Comparison of ENCODE assay signal across 29 cellular contexts in the genomic region with DNA sequence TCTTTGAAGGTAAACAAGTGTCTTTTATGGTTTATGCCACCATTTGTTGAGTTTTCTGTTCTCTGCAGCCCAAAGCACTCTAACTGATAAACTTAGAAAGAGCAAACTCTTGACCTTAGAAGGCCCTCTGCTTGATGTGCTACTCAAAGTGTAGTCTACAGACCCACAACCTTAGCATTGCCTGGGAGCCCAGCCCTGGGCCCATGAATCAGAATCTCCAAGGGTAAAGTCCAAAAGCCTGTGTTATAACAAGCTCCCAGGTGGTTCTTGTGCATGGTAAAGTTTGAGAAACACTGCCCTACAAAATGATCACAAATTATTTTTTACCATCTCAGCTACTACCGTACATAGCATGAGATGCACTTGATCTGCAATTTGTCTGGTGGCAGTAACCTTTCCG. TPM values are rescaled to one million over a fixed set of nuclear protein-coding genes. Genes with fewer than 3 reads are reported as not detected.
A peak's percentile ranks its signal among the peaks of the same experiment; 100 is the strongest.
DNase-seq lines count a peak whose midpoint lies in the region; ATAC-seq, FAIRE-seq and TF ChIP-seq lines count a peak whose summit lies in the region.
"Had no signal": no experiment of that assay in that cellular context is flagged by ENCODE, and none has a peak within 500 bp of the region (broad histone marks: within the 10 kb centered on the region; RNA-seq: fewer than 3 reads in every experiment).

No MANE protein-coding gene starts in this region.

- no peak overlapping the region for H2AFZ ChIP-seq in HepG2 (ENCODE audit: low read length)

- ATAC-seq in HepG2 (no peak), right lobe of liver (no peak), mucosa of descending colon (peak; percentile 53)
- ATAC-seq: GM12878 had no signal

- no peak overlapping the region for H3K4me3 Mint-ChIP-seq in progenitor cell of endocrine pancreas (ENCODE audit: low read depth)
- H3K4me3 Mint-ChIP-seq: CD14-positive monocyte; CD4-positive, alpha-beta memory T cell; CD4-positive, CD25-positive, alpha-beta regulatory T cell; CD8-positive, alpha-beta memory T cell had no signal

- H3K27me3 ChIP-seq in HepG2 (ENCODE audit: control insufficient read depth in 1 of 2, insufficient read depth in 2 of 2, low read length in 2 of 2) = no peaks in the 10 kb centered on the region; a peak in 1 of 5 replicates
- H3K27me3 ChIP-seq in right lobe of liver = no peaks in the 10 kb centered on the region

- peaks cover 63% of the 10 kb centered on the region for H3K4me1 ChIP-seq in HepG2 (ENCODE audit: insufficient read depth, low read length)
- peaks cover 0 to 6% (median 0%) of the 10 kb centered on the region in 4 donors for H3K4me1 ChIP-seq in right lobe of liver
- no peaks in the 10 kb centered on the region for H3K4me1 ChIP-seq in mucosa of descending colon (ENCODE audit: low read depth)
- H3K4me1 ChIP-seq: BE2C had no signal

- H3K36me3 Mint-ChIP-seq in progenitor cell of endocrine pancreas (ENCODE audit: insufficient read depth) = peaks cover 35% of the 10 kb centered on the region
- H3K36me3 Mint-ChIP-seq: CD14-positive monocyte; CD4-positive, alpha-beta memory T cell; CD4-positive, CD25-positive, alpha-beta regulatory T cell; CD8-positive, alpha-beta memory T cell had no signal

- TF ChIP-seq RAD21 in HepG2 (CRISPR knock-in tag; IDR thresholded peaks at IDR 0.05) = no peak

- peaks cover 41% of the 10 kb centered on the region for H3K4me1 Mint-ChIP-seq in progenitor cell of endocrine pancreas (ENCODE audit: low read depth)
- H3K4me1 Mint-ChIP-seq: CD14-positive monocyte had no signal

- H3K27ac ChIP-seq in HepG2 (ENCODE audit: extremely low read length, insufficient read depth, low read length) (no peak overlapping the region), right lobe of liver (no peak overlapping the region)
- H3K27ac ChIP-seq: BLaER1 had no signal

- POLR2A ChIA-PET in HepG2 (lab: Yijun Ruan, JAX) = interaction anchor here (2.2 kb wide), 1 partner anchor 37 kb away, joined by 14 read pairs; no protein-coding TSS in a partner anchor

- H3K4me2 ChIP-seq in HepG2 (ENCODE audit: low read depth, low read length) = no peak overlapping the region
- H3K4me2 ChIP-seq: BLaER1 had no signal

- CTCF ChIA-PET in HepG2 (lab: Yijun Ruan, JAX; ENCODE audit: low intra/inter-chr PET ratio, low total read pairs) = no interaction called here

- in situ Hi-C loops in HepG2 (cut with HindIII; ENCODE audit: extremely low pct_ligation_motif_present, low pct_unique_long_range_greater_than_20kb) = loop anchor here (10.0 kb wide), 1 partner anchor 346 kb away; no protein-coding TSS in a partner anchor

- peaks cover 99% of the 10 kb centered on the region for H3K79me2 ChIP-seq in HepG2 (ENCODE audit: insufficient read depth, low read length)

- intact Hi-C loops in HepG2 (cut with micrococcal nuclease; ENCODE audit: unreplicated experiment) = no loop called here
- intact Hi-C loops in right lobe of liver (cut with DNase I) = no loop called here
- intact Hi-C loops in mucosa of descending colon (cut with DNase I, micrococcal nuclease) = loop anchor here in 1 of 2 donors (5.0 kb wide), 1 partner anchor 349 kb away; no protein-coding TSS in a partner anchor

- TF ChIP-seq CTCF in HepG2 (CRISPR knock-in tag; IDR thresholded peaks at IDR 0.05) = no peak
- TF ChIP-seq CTCF in right lobe of liver (IDR thresholded peaks at IDR 0.05) = no peak
- TF ChIP-seq CTCF in mucosa of descending colon (IDR thresholded peaks at IDR 0.05) = no peak
- TF ChIP-seq CTCF in progenitor cell of endocrine pancreas (IDR thresholded peaks at IDR 0.05; ENCODE audit: unreplicated experiment) = no peak

- H3K27me3 Mint-ChIP-seq in progenitor cell of endocrine pancreas = no peaks in the 10 kb centered on the region

- TF ChIP-seq POLR2A in HepG2 (IDR thresholded peaks at IDR 0.05; ENCODE audit: insufficient read depth in 1 of 2, low read depth in 2 of 2, low read length in 2 of 2) = no peak
- TF ChIP-seq POLR2A in right lobe of liver (IDR thresholded peaks at IDR 0.05) = no peak

- H4K20me1 ChIP-seq in HepG2 (ENCODE audit: insufficient read depth, low read length) = peaks cover 75% of the 10 kb centered on the region
- H4K20me1 ChIP-seq: BLaER1 had no signal

- H3K9me3 Mint-ChIP-seq in progenitor cell of endocrine pancreas (ENCODE audit: low read depth) = peaks cover 4% of the 10 kb centered on the region

- H3K36me3 ChIP-seq in HepG2 (replicated peaks in 1 of 2; ENCODE audit: control insufficient read depth in 1 of 2, insufficient read depth in 2 of 2, low read length in 2 of 2) (peaks cover 13 to 42% of the 10 kb centered on the region in 2 experiments), right lobe of liver (no peaks in the 10 kb centered on the region), mucosa of descending colon (ENCODE audit: low read depth) (no peaks in the 10 kb centered on the region)
- H3K36me3 ChIP-seq: BE2C, BLaER1 had no signal

- 97% methylated on average over 2 of the region's 2 CpGs for WGBS in HepG2 (ENCODE audit: low lambda C conversion rate)
- 92% methylated on average over 2 of the region's 2 CpGs for WGBS in right lobe of liver (ENCODE audit: insufficient coverage, low coverage, low lambda C conversion rate, missing lambda C conversion rate)

- H3K9ac ChIP-seq in HepG2 (ENCODE audit: insufficient read depth, low read depth, low read length) = no peak overlapping the region
- H3K9ac ChIP-seq: BLaER1 had no signal

- FAIRE-seq in HepG2 (lab: Jason Lieb, UNC) = no peak
- FAIRE-seq: A204.1, GM12878, GM12892, GM18507 had no signal

- H3K27ac Mint-ChIP-seq in progenitor cell of endocrine pancreas = no peak overlapping the region
- H3K27ac Mint-ChIP-seq: CD14-positive monocyte; CD4-positive, alpha-beta memory T cell; CD4-positive, CD25-positive, alpha-beta regulatory T cell; CD8-positive, alpha-beta memory T cell had no signal

- H3K9me3 ChIP-seq in HepG2 (ENCODE audit: low read length) = no peaks in the 10 kb centered on the region
- no peaks in the 10 kb centered on the region for H3K9me3 ChIP-seq in right lobe of liver
- H3K9me3 ChIP-seq in mucosa of descending colon = no peaks in the 10 kb centered on the region
- H3K9me3 ChIP-seq: BE2C, BLaER1 had no signal

- BruUV-seq in HepG2 (replicated peaks; lab: Mats Ljungman, UMichigan) = no TSS peak

- DNase-seq in HepG2 (ENCODE audit: low spot score) = no peak
- no peak for DNase-seq in right lobe of liver
- no peak for DNase-seq in mucosa of descending colon
- DNase-seq in activated CD4-positive, alpha-beta T cell treated with anti-CD3 and anti-CD28 coated beads, Interleukin-2, amount 50 U/mL, for 48 hours = no peak
- DNase-seq in progenitor cell of endocrine pancreas (ENCODE audit: low spot score, unreplicated experiment) = no peak
- DNase-seq: 8988T; ACHN; BE2C; C1 segment of cervical spinal cord; CD4-positive, alpha-beta memory T cell; CD4-positive, CD25-positive, alpha-beta regulatory T cell; CD8-positive, alpha-beta memory T cell; COR-L47; DMS 273 treated with DMSO at 0.1 percent for 48 hours; DMS153; DMS53; DMS79; DND-41; EL; GDM1 had no signal

- TF ChIP-seq EP300 in HepG2 (IDR thresholded peaks at IDR 0.05; ENCODE audit: low read depth in 2 of 2, low read length in 2 of 2) (no peak), HepG2 (CRISPR knock-in tag; IDR thresholded peaks at IDR 0.05; ENCODE audit: borderline replicate concordance) (no peak)

- no peak overlapping the region for H3K4me3 ChIP-seq in HepG2 (replicated peaks in 1 of 3; ENCODE audit: insufficient read depth in 1 of 3, low read depth in 2 of 3, low read length in 3 of 3)
- no peak overlapping the region for H3K4me3 ChIP-seq in right lobe of liver
- no peak overlapping the region for H3K4me3 ChIP-seq in mucosa of descending colon
- H3K4me3 ChIP-seq: BLaER1, GM12878 had no signal

TF ChIP-seq in HepG2, 621 proteins besides CTCF, POLR2A, EP300 and RAD21:
- TF ChIP-seq ATM (IDR thresholded peaks at IDR 0.05; ENCODE audit: borderline replicate concordance) (no peak), ZNF547 (CRISPR knock-in tag; IDR thresholded peaks at IDR 0.05) (no peak), ZSCAN30 (CRISPR knock-in tag; IDR thresholded peaks at IDR 0.05) (no peak), TOPORS (CRISPR knock-in tag; IDR thresholded peaks at IDR 0.05) (0 out of 2 replicates have a peak, but pooled peaks have one; percentile 49), GATAD2A (CRISPR knock-in tag; IDR thresholded peaks at IDR 0.05) (0 out of 2 replicates have a peak, but pooled peaks have one; percentile 7), KDM3A (CRISPR knock-in tag; IDR thresholded peaks at IDR 0.05; ENCODE audit: low read depth) (no peak), STAG1 (CRISPR knock-in tag; IDR thresholded peaks at IDR 0.05) (no peak), HNF4A (CRISPR knock-in tag; IDR thresholded peaks at IDR 0.05) (0 out of 2 replicates have a peak, but pooled peaks have one; percentile 20)

RNA-seq across cellular contexts. Expression of a gene that starts 6.0 kb away (rescaled TPM):
- 12.1 and 14.5 TPM in 2 replicates for total RNA-seq in HepG2 (2016; rRNA removed; fragmentation: Illumina TruSeq; extraction: Trizol)
- 19.7 and 21.7 TPM in 2 replicates for total RNA-seq in HepG2 (2016; cell fraction: cytosol; rRNA removed; fragmentation: Illumina TruSeq; extraction: Trizol; ENCODE audit: low read depth)
- total RNA-seq in HepG2 (2016; cell fraction: insoluble cytoplasmic fraction; rRNA removed; fragmentation: Illumina TruSeq; extraction: Trizol) = 11.6 and 15.0 TPM in 2 replicates
- total RNA-seq in HepG2 (2016; cell fraction: membrane; rRNA removed; fragmentation: Illumina TruSeq; extraction: Trizol) = 14.2 and 14.5 TPM in 2 replicates
- 17.7 and 24.3 TPM in 2 replicates for total RNA-seq in HepG2 (2016; cell fraction: nucleus; rRNA removed; fragmentation: Illumina TruSeq; extraction: Trizol)
- 95.6 and 98.6 TPM in 2 replicates for polyA plus RNA-seq in HepG2 (2011; rRNA removed)
- polyA plus RNA-seq in HepG2 (2011; cell fraction: cytosol; rRNA removed) = 53.0 and 61.5 TPM in 2 replicates
- 59.3 and 60.8 TPM in 2 replicates for polyA plus RNA-seq in HepG2 (2011; cell fraction: nucleus; rRNA removed)
- polyA plus RNA-seq in HepG2 (2012) = 60.3 and 93.0 TPM in 2 replicates
- polyA plus RNA-seq in HepG2 (2016; cell fraction: cytosol; fragmentation: Illumina TruSeq; extraction: Trizol; ENCODE audit: low read depth) = 4.5 and 4.7 TPM in 2 replicates
- 36.1 and 46.4 TPM in 2 replicates for polyA plus RNA-seq in HepG2 (2016; cell fraction: insoluble cytoplasmic fraction; fragmentation: Illumina TruSeq; extraction: Trizol; ENCODE audit: low read depth)
- 16.2 and 16.6 TPM in 2 replicates for polyA plus RNA-seq in HepG2 (2016; cell fraction: membrane; fragmentation: Illumina TruSeq; extraction: Trizol; ENCODE audit: low read depth)
- polyA plus RNA-seq in HepG2 (2016; cell fraction: nucleus; fragmentation: Illumina TruSeq; extraction: Trizol; ENCODE audit: insufficient read depth, low read depth) = 26.4 and 30.3 TPM in 2 replicates
- 0.42 and 283 TPM in 2 replicates for polyA minus RNA-seq in HepG2 (2011; rRNA and poly(A)+ RNA removed; ENCODE audit: low replicate concordance)
- polyA minus RNA-seq in HepG2 (2011; cell fraction: cytosol; rRNA and poly(A)+ RNA removed) = 65.9 and 72.3 TPM in 2 replicates
- polyA minus RNA-seq in HepG2 (2011; cell fraction: nucleus; rRNA and poly(A)+ RNA removed) = 122 and 148 TPM in 2 replicates
- total RNA-seq in right lobe of liver = 1 to 10 TPM in 5 of 6 experiments, under 1 TPM in 1; 0.92 to 5.8 (median 3.6) TPM
- 10 to 100 TPM; 16.0 to 47.6 (median 42.3) TPM for total RNA-seq in mucosa of descending colon
- 80.8 and 84.8 TPM in 2 replicates for total RNA-seq in progenitor cell of endocrine pancreas
- total RNA-seq: CD4-positive, alpha-beta memory T cell; CD4-positive, CD25-positive, alpha-beta regulatory T cell; CD8-positive, alpha-beta memory T cell; Daoy; G401; GM12878 had no signal
- polyA plus RNA-seq: AG04450; CD14-positive monocyte; CD4-positive, CD25-positive, alpha-beta regulatory T cell; CD8-positive, alpha-beta memory T cell; GM12878 had no signal
